ENCODE assay signal across 11 cellular contexts in genomic region chr3:160676547-160677303, GRCh38. TPM values are rescaled to one million over a fixed set of nuclear protein-coding genes. Genes with fewer than 3 reads are reported as not detected.
DNase-seq lines count a peak whose midpoint lies in the region; ATAC-seq, FAIRE-seq and TF ChIP-seq lines count a peak whose summit lies in the region.
"Had no signal": no experiment of that assay in that cellular context is flagged by ENCODE, and none has a peak within 500 bp of the region (broad histone marks: within the 10 kb centered on the region; RNA-seq: fewer than 3 reads in every experiment).

Gene ARL14, plus strand, starts transcription at chr3:160677160. Its CDS starts 187 bp downstream, at chr3:160677347.

- H3K79me2 ChIP-seq in H1 (ENCODE audit: control insufficient read depth in 1 of 2, insufficient read depth in 2 of 2, low read length in 2 of 2) = no peaks in the 10 kb centered on the region

- H3K56ac ChIP-seq in H1 (replicated peaks; ENCODE audit: insufficient read length, low read depth, low read length) = no peak within 1 kb of the TSS

- no peak within 1 kb of the TSS for H3K23ac ChIP-seq in H1 (ENCODE audit: insufficient read length)

- H3K27ac Mint-ChIP-seq in Calu3 (ENCODE audit: unreplicated experiment) = peak within 1 kb of the TSS; percentile 95

- no peak for TF ChIP-seq POLR2A in H1 (IDR thresholded peaks at IDR 0.05; ENCODE audit: control extremely low read depth in 1 of 2, low read depth in 2 of 2, low read length in 2 of 2)

- H2AK5ac ChIP-seq in H1 (ENCODE audit: low read depth, low read length) = no peak within 1 kb of the TSS

- no peak within 1 kb of the TSS for H4K91ac ChIP-seq in H1 (replicated peaks; ENCODE audit: insufficient read length, low read length)

- H3K27me3 Mint-ChIP-seq in Calu3 (ENCODE audit: unreplicated experiment) = no peaks in the 10 kb centered on the region

- FAIRE-seq in H1 (lab: Jason Lieb, UNC) = no peak
- FAIRE-seq: D721Med had no signal

- H4K8ac ChIP-seq in H1 (ENCODE audit: extremely low read depth, insufficient read depth, low read length) = no peak within 1 kb of the TSS

- no peak for TF ChIP-seq EP300 in H1 (IDR thresholded peaks at IDR 0.05; ENCODE audit: borderline replicate concordance in 1 of 2, low read depth in 2 of 2, low read length in 2 of 2)

- TF ChIP-seq RAD21 in H1 (IDR thresholded peaks at IDR 0.05 in 1 of 2, conservative IDR thresholded peaks at IDR 0.05 in 1 of 2; ENCODE audit: low read depth in 2 of 2, low read length in 2 of 2) = no peak

- no peak within 1 kb of the TSS for H2BK5ac ChIP-seq in H1 (ENCODE audit: low read depth, low read length)

- H3K27me3 ChIP-seq in H1 (replicated peaks in 1 of 4; ENCODE audit: control insufficient read depth in 3 of 4, extremely low read depth in 1 of 4, insufficient read depth in 3 of 4, low read length in 3 of 4) (no peaks in the 10 kb centered on the region), muscle layer of duodenum (ENCODE audit: low read depth, low read length) (no peaks in the 10 kb centered on the region)

- H3K4me2 ChIP-seq in H1 (ENCODE audit: insufficient read depth in 1 of 2, low read depth in 2 of 2, low read length in 2 of 2) = no peak within 1 kb of the TSS

- CTCF ChIA-PET in Calu3 (lab: Charles Lee) = interaction anchor here (0.7 to 2.9 kb wide), 14 partner anchors 10 to 545 kb away, joined by 3 to 15 read pairs (median 4); partner anchors contain the start of gene NMD3
- CTCF ChIA-PET in H1 (lab: Charles Lee; ENCODE audit: partially characterized antibody) = interaction anchor here (0.6 to 2.8 kb wide), 3 partner anchors 10 to 173 kb away, joined by 3 to 20 read pairs (median 4); no protein-coding TSS in a partner anchor

- DNase-seq in Calu3 = peak; percentile 87
- DNase-seq in HT-29 (ENCODE audit: low spot score) = peak; percentile 91
- DNase-seq in H1 (ENCODE audit: low read depth in 1 of 2, low spot score in 2 of 2) = peak in 1 of 2 experiments; percentile 21
- DNase-seq in DMS114 treated with DMSO at 0.1 percent for 48 hours (lab: John Stamatoyannopoulos, UW; ENCODE audit: unreplicated experiment) = no peak
- DNase-seq in activated CD4-positive, alpha-beta T cell treated with anti-CD3 and anti-CD28 coated beads for 1 hour = no peak
- DNase-seq: activated CD4-positive, alpha-beta T cell treated with anti-CD3 and anti-CD28 coated beads, Interleukin-2, amount 50 U/mL, for 4 hours had no signal

- BruUV-seq in Calu3 (replicated peaks; lab: Mats Ljungman, UMichigan) = TSS peak; percentile 94

- ATAC-seq in HG03442 (IDR thresholded peaks at IDR 0.05; ENCODE audit: unreplicated experiment) = no peak
- ATAC-seq in activated CD4-positive, CD25-positive, alpha-beta regulatory T cell treated with anti-CD3 and anti-CD28 coated beads, Interleukin-2, amount 50 U/mL, for 24 hours = no peak

- no peak within 1 kb of the TSS for H3K18ac ChIP-seq in H1 (ENCODE audit: extremely low read depth, low read length)

- no peaks in the 10 kb centered on the region for H3K9me3 Mint-ChIP-seq in Calu3 (ENCODE audit: low read depth, unreplicated experiment)

- H2BK12ac ChIP-seq in H1 (ENCODE audit: low read depth, low read length) = no peak within 1 kb of the TSS

- no peak within 1 kb of the TSS for H3K4ac ChIP-seq in H1 (replicated peaks; ENCODE audit: insufficient read length, low read depth, low read length)

- H3K79me1 ChIP-seq in H1 (ENCODE audit: low read depth, low read length) = no peaks in the 10 kb centered on the region

- H2AFZ ChIP-seq in H1 (ENCODE audit: low read length) = peak within 1 kb of the TSS; percentile 25

- H2BK20ac ChIP-seq in H1 (ENCODE audit: low read length) = no peak within 1 kb of the TSS

- POLR2A ChIA-PET in H1 (lab: Charles Lee; ENCODE audit: partially characterized antibody) = no interaction called here

- no peaks in the 10 kb centered on the region for H4K20me1 ChIP-seq in H1 (replicated peaks in 1 of 2; ENCODE audit: control insufficient read depth in 1 of 2, insufficient read depth in 2 of 2, low read length in 2 of 2)

- peak within 1 kb of the TSS; percentile 83 for H3K4me3 Mint-ChIP-seq in Calu3 (ENCODE audit: low read depth, unreplicated experiment)

- H3K23me2 ChIP-seq in H1 (ENCODE audit: low read depth, low read length) = no peaks in the 10 kb centered on the region

- no peak within 1 kb of the TSS for H3K4me3 ChIP-seq in H1 (ENCODE audit: extremely low read depth in 1 of 4, insufficient read depth in 2 of 4, low read depth in 3 of 4, low read length in 4 of 4)
- H3K4me3 ChIP-seq in muscle layer of duodenum (ENCODE audit: low read depth in 1 of 2, low read length in 2 of 2) = peak within 1 kb of the TSS in 1 of 2 donors; percentile 52

- H3K27ac ChIP-seq in H1 (ENCODE audit: low read depth, low read length) (no peak within 1 kb of the TSS), muscle layer of duodenum (ENCODE audit: low read length) (peak within 1 kb of the TSS; percentile 83)

- 87% methylated on average over 4 of the region's 4 CpGs; no CpG with 5 or more reads in 1 of the 2 experiments for WGBS in H1 (ENCODE audit: extremely low coverage in 1 of 2, insufficient coverage in 1 of 2, insufficient read length in 1 of 2, insufficient replicate concordance in 2 of 2, low coverage in 1 of 2, low lambda C conversion rate in 2 of 2, missing lambda C conversion rate in 1 of 2), 2 experiments

- H2BK120ac ChIP-seq in H1 (replicated peaks; ENCODE audit: low read depth, low read length) = no peak within 1 kb of the TSS

- H3K36me3 ChIP-seq in H1 (ENCODE audit: control insufficient read depth in 2 of 4, insufficient read depth in 4 of 4, low read length in 3 of 4) = no peaks in the 10 kb centered on the region
- no peaks in the 10 kb centered on the region for H3K36me3 ChIP-seq in muscle layer of duodenum (ENCODE audit: control insufficient read depth in 1 of 2, insufficient read depth in 2 of 2, low read length in 2 of 2)

- no peak within 1 kb of the TSS for H3K14ac ChIP-seq in H1 (ENCODE audit: insufficient read length)

- H3K9me3 ChIP-seq in H1 (ENCODE audit: insufficient read depth in 2 of 2, low read depth in 1 of 2, low read length in 1 of 2) (no peaks in the 10 kb centered on the region), muscle layer of duodenum (ENCODE audit: control insufficient read depth in 1 of 2, low read length in 2 of 2) (no peaks in the 10 kb centered on the region)

- peaks cover 0 to 12% (median 5%) of the 10 kb centered on the region in 4 experiments; a peak in 4 of 7 replicates for H3K4me1 ChIP-seq in H1 (replicated peaks in 1 of 4; ENCODE audit: control insufficient read depth in 3 of 4, insufficient read depth in 4 of 4, low read length in 3 of 4)
- H3K4me1 ChIP-seq in muscle layer of duodenum (ENCODE audit: control insufficient read depth in 1 of 2, insufficient read depth in 2 of 2, low read length in 2 of 2) = no peaks in the 10 kb centered on the region

- peaks cover 61% of the 10 kb centered on the region for H3K36me3 Mint-ChIP-seq in Calu3 (ENCODE audit: insufficient read depth, unreplicated experiment)

- TF ChIP-seq CTCF in Calu3 (IDR thresholded peaks at IDR 0.05; ENCODE audit: unreplicated experiment) (no peak), H1 (IDR thresholded peaks at IDR 0.05; ENCODE audit: control extremely low read depth in 1 of 3, insufficient read depth in 1 of 3, low read depth in 1 of 3, low read length in 3 of 3) (no peak)

- intact Hi-C loops in Calu3 (cut with micrococcal nuclease; ENCODE audit: unreplicated experiment) = loop anchor here (1.0 to 10.0 kb wide), 3 partner anchors 10 to 272 kb away; no protein-coding TSS in a partner anchor

- H2BK15ac ChIP-seq in H1 (ENCODE audit: low read length) = no peak within 1 kb of the TSS

- H4K5ac ChIP-seq in H1 (ENCODE audit: insufficient read length, low read depth, low read length) = no peak within 1 kb of the TSS

- peaks cover 68% of the 10 kb centered on the region for H3K4me1 Mint-ChIP-seq in Calu3 (ENCODE audit: low read depth, unreplicated experiment)

- H3K9ac ChIP-seq in H1 (replicated peaks in 1 of 4; ENCODE audit: extremely low read depth in 1 of 4, low read depth in 3 of 4, low read length in 3 of 4) = no peak within 1 kb of the TSS

TF ChIP-seq in H1, 55 proteins besides CTCF, POLR2A, EP300 and RAD21 (continues in another document):
- TF ChIP-seq KDM5A (IDR thresholded peaks at IDR 0.05; ENCODE audit: low read length) (no peak), EGR1 (IDR thresholded peaks at IDR 0.05; ENCODE audit: borderline replicate concordance, low read depth, low read length) (no peak)

RNA-seq across cellular contexts. Expression of gene ARL14, which starts in this region (rescaled TPM):
- 104 and 197 TPM in 2 replicates for total RNA-seq in Calu3 (2022)
- 4.3 and 7.5 TPM in 2 replicates for total RNA-seq in HT-29 (2014; rRNA removed; shearing (Covaris generic))
- not detected in 2 replicates for total RNA-seq in H1 (2021; fragmentation: NEBNext Ultra II Directional; extraction: Animal tissue kit (Norgen Biotek cat#: 25700))
- not detected in 2 replicates for polyA plus RNA-seq in H1 (2011; rRNA removed)
- polyA plus RNA-seq in H1 (2011; cell fraction: cytosol; rRNA removed) = not detected
- not detected for polyA plus RNA-seq in H1 (2011; cell fraction: nucleus; rRNA removed)
- polyA plus RNA-seq in H1 (2012, experiment 1 of 2) = not detected in 4 replicates
- polyA plus RNA-seq in H1 (2012, experiment 2 of 2) = not detected
- not detected for polyA plus RNA-seq in H1 (2013, experiment 1 of 2)
- not detected for polyA plus RNA-seq in H1 (2013, experiment 2 of 2)
- polyA minus RNA-seq in H1 (2011; rRNA and poly(A)+ RNA removed) = not detected in 2 replicates
- polyA minus RNA-seq in H1 (2011; cell fraction: cytosol; rRNA and poly(A)+ RNA removed) = not detected
- polyA minus RNA-seq in H1 (2011; cell fraction: nucleus; rRNA and poly(A)+ RNA removed) = not detected
- total RNA-seq: dermis microvascular lymphatic vessel endothelial cell had no signal

Comparison
In these comparisons a context has a peak if more than half of its experiments do, and no peak if none do; other contexts are left out.
1. RNA of gene ARL14 (total RNA-seq): 104 to 197 TPM in Calu3; 4.3 to 7.5 TPM in HT-29 and not detected in H1; every median in the first group is over 10 times any median in the second.
2. DNase-seq: peak in Calu3 (single experiment) and HT-29 (single experiment); none in DMS114 treated with DMSO at 0.1 percent for 48 hours (single experiment) and activated CD4-positive, alpha-beta T cell treated with anti-CD3 and anti-CD28 coated beads for 1 hour (single experiment).